In genomic region chr18:79925656-79925979, GRCh38 we compare ENCODE assay signal across 23 cellular contexts. TPM values are rescaled to one million over a fixed set of nuclear protein-coding genes. Genes with fewer than 3 reads are reported as not detected.
DNase-seq lines count a peak whose midpoint lies in the region; ATAC-seq and TF ChIP-seq lines count a peak whose summit lies in the region.
"Had no signal": no experiment of that assay in that cellular context is flagged by ENCODE, and none has a peak within 500 bp of the region (broad histone marks: within the 10 kb centered on the region; RNA-seq: fewer than 3 reads in every experiment).

No MANE protein-coding gene starts in this region.

- TF ChIP-seq CTCF in IMR-90 (conservative IDR thresholded peaks at IDR 0.05; ENCODE audit: low read depth, low read length): no peak
- no peak for TF ChIP-seq CTCF in brain (conservative IDR thresholded peaks at IDR 0.05)
- no peak for TF ChIP-seq CTCF in progenitor cell of endocrine pancreas (IDR thresholded peaks at IDR 0.05; ENCODE audit: unreplicated experiment)
- TF ChIP-seq CTCF in SK-N-SH (IDR thresholded peaks at IDR 0.05): no peak

- H2BK15ac ChIP-seq in IMR-90 (ENCODE audit: low read depth, low read length): no peak overlapping the region
- H2BK15ac ChIP-seq in mesenchymal stem cell (ENCODE audit: low read depth, poor library complexity, severe bottlenecking): no peak overlapping the region

- H4K8ac ChIP-seq in IMR-90 (ENCODE audit: low read depth in 2 of 2, low read length in 2 of 2): no peak overlapping the region
- peak overlapping the region; percentile 69 for H4K8ac ChIP-seq in mesenchymal stem cell (ENCODE audit: low read length)

- TF ChIP-seq POLR2A in IMR-90 (IDR thresholded peaks at IDR 0.05; ENCODE audit: low read depth, low read length): no peak

- H4K5ac ChIP-seq in IMR-90 (ENCODE audit: low read depth, low read length): no peak overlapping the region

- H3K9me3 ChIP-seq in IMR-90 (ENCODE audit: control insufficient read depth, insufficient read depth, low read length): peaks cover 12% of the 10 kb centered on the region
- peaks cover 32% of the 10 kb centered on the region for H3K9me3 ChIP-seq in mesenchymal stem cell (ENCODE audit: control insufficient read depth, low read length)
- peaks cover 15% of the 10 kb centered on the region for H3K9me3 ChIP-seq in SK-N-SH

- H2BK120ac ChIP-seq in IMR-90 (ENCODE audit: low read depth, low read length): no peak overlapping the region
- H2BK120ac ChIP-seq in mesenchymal stem cell (ENCODE audit: low read depth, low read length): no peak overlapping the region

- in situ Hi-C loops in IMR-90 (cut with MboI; ENCODE audit: low sequenced_read_pairs): no loop called here

- H3K4me1 ChIP-seq in IMR-90 (ENCODE audit: control insufficient read depth, insufficient read depth, low read length) (no peaks in the 10 kb centered on the region), mesenchymal stem cell (ENCODE audit: control insufficient read depth, insufficient read depth, low read depth, low read length) (peaks cover 1% of the 10 kb centered on the region), SK-N-SH (ENCODE audit: control insufficient read depth in 1 of 2, insufficient read depth in 2 of 2, low read depth in 1 of 2, low read length in 1 of 2) (no peaks in the 10 kb centered on the region)

- no peak overlapping the region for H2BK5ac ChIP-seq in IMR-90 (ENCODE audit: low read depth, low read length, poor library complexity, severe bottlenecking)
- no peak overlapping the region for H2BK5ac ChIP-seq in mesenchymal stem cell (ENCODE audit: low read depth, low read length, poor library complexity, severe bottlenecking)

- dilution Hi-C loops in IMR-90 (cut with HindIII; ENCODE audit: low sequenced_read_pairs, unreplicated experiment): no loop called here

- ATAC-seq in IMR-90 (ENCODE audit: low read depth) (no peak), HG02885 (IDR thresholded peaks at IDR 0.05; ENCODE audit: poor library complexity, unreplicated experiment) (no peak), GM18909 (IDR thresholded peaks at IDR 0.05; ENCODE audit: poor library complexity, unreplicated experiment) (no peak)
- ATAC-seq: effector memory CD8-positive, alpha-beta T cell had no signal

- CTCF ChIA-PET in IMR-90 (lab: Yijun Ruan, JAX): no interaction called here
- CTCF ChIA-PET in SK-N-SH (lab: Yijun Ruan, JAX): no interaction called here

- H2BK20ac ChIP-seq in IMR-90 (ENCODE audit: low read depth, low read length): no peak overlapping the region

- no TSS peak for BruUV-seq in IMR-90 (replicated peaks; lab: Mats Ljungman, UMichigan)

- DNase-seq in IMR-90 (no peak), mesenchymal stem cell (no peak), progenitor cell of endocrine pancreas (ENCODE audit: low spot score, unreplicated experiment) (no peak), SK-N-SH (no peak), NCI-H82 (lab: John Stamatoyannopoulos, UW) (no peak)
- DNase-seq: activated CD4-positive, alpha-beta T cell treated with anti-CD3 and anti-CD28 coated beads, Interleukin-2, amount 50 U/mL, for 4 hours; cortex of kidney; DMS153; effector memory CD8-positive, alpha-beta T cell; foreskin fibroblast; left cardiac atrium; NCI-H1048; NCI-H526 treated with DMSO at 0.1 percent for 48 hours; SHP77 treated with DMSO at 0.1 percent for 48 hours; stimulated activated CD4-positive, alpha-beta T cell treated with anti-CD3 and anti-CD28 coated beads, Interleukin-2, amount 100 ng/mL, for 48 hours had no signal

- H3K27ac Mint-ChIP-seq in brain: peak overlapping the region; percentile 23 to 94 (median 88)
- peak overlapping the region; percentile 53 for H3K27ac Mint-ChIP-seq in progenitor cell of endocrine pancreas
- H3K27ac Mint-ChIP-seq: activated B cell treated with CpG ODN at 0.5 μM for 24 hours, H9, IgD-negative memory B cell, memory B cell had no signal

- intact Hi-C loops in IMR-90 (cut with micrococcal nuclease): no loop called here

- H2BK12ac ChIP-seq in mesenchymal stem cell (ENCODE audit: low read length in 2 of 2): no peak overlapping the region

- no peaks in the 10 kb centered on the region for H3K27me3 Mint-ChIP-seq in brain
- H3K27me3 Mint-ChIP-seq in progenitor cell of endocrine pancreas: no peaks in the 10 kb centered on the region
- H3K27me3 Mint-ChIP-seq: activated B cell treated with CpG ODN at 0.5 μM for 24 hours; effector memory CD8-positive, alpha-beta T cell; IgD-negative memory B cell; memory B cell had no signal

- peaks cover 44% of the 10 kb centered on the region for H3K4me1 Mint-ChIP-seq in brain
- H3K4me1 Mint-ChIP-seq in progenitor cell of endocrine pancreas (ENCODE audit: low read depth): no peaks in the 10 kb centered on the region
- H3K4me1 Mint-ChIP-seq: activated B cell treated with CpG ODN at 0.5 μM for 24 hours had no signal

- H3K4me2 ChIP-seq in IMR-90 (ENCODE audit: low read depth, low read length) (no peak overlapping the region), mesenchymal stem cell (ENCODE audit: low read length, poor library complexity, severe bottlenecking) (no peak overlapping the region), SK-N-SH (no peak overlapping the region)

- H3K14ac ChIP-seq in IMR-90 (replicated peaks; ENCODE audit: low read depth, low read length) (no peak overlapping the region), mesenchymal stem cell (ENCODE audit: low read length in 2 of 2) (no peak overlapping the region)

- H3K36me3 Mint-ChIP-seq in brain (peaks cover 90% of the 10 kb centered on the region), progenitor cell of endocrine pancreas (ENCODE audit: insufficient read depth) (peaks cover 37% of the 10 kb centered on the region)

- H3K9me3 Mint-ChIP-seq in brain (peaks cover 26 to 80% (median 39%) of the 10 kb centered on the region in 5 experiments), progenitor cell of endocrine pancreas (ENCODE audit: low read depth) (peaks cover 17% of the 10 kb centered on the region)

- H3K23ac ChIP-seq in IMR-90 (ENCODE audit: low read depth, low read length) (no peak overlapping the region), mesenchymal stem cell (ENCODE audit: low read length in 2 of 2) (no peak overlapping the region)

- H3K27me3 ChIP-seq in IMR-90 (ENCODE audit: control insufficient read depth, insufficient read depth, low read length): no peaks in the 10 kb centered on the region
- H3K27me3 ChIP-seq in mesenchymal stem cell (ENCODE audit: control insufficient read depth in 1 of 2, insufficient read depth in 1 of 2, low read length in 2 of 2): no peaks in the 10 kb centered on the region
- H3K27me3 ChIP-seq in SK-N-SH (ENCODE audit: insufficient read depth): no peaks in the 10 kb centered on the region
- H3K27me3 ChIP-seq: spleen had no signal

- H4K20me1 ChIP-seq in IMR-90 (ENCODE audit: insufficient read depth, low read length) (peaks cover 9% of the 10 kb centered on the region), SK-N-SH (ENCODE audit: insufficient read depth) (no peaks in the 10 kb centered on the region)

- peaks cover 20% of the 10 kb centered on the region; the same call in 1 of the 2 replicates for H3K79me2 ChIP-seq in SK-N-SH (ENCODE audit: insufficient read depth)

- H3K4me3 ChIP-seq in IMR-90 (ENCODE audit: insufficient read depth, low read depth, low read length) (no peak overlapping the region), mesenchymal stem cell (ENCODE audit: insufficient read depth in 1 of 2, low read depth in 1 of 2, low read length in 2 of 2) (no peak overlapping the region), SK-N-SH (ENCODE audit: low read depth in 2 of 2, low read length in 1 of 2) (no peak overlapping the region)
- H3K4me3 ChIP-seq: spleen had no signal

- no peak overlapping the region for H3K4ac ChIP-seq in IMR-90 (ENCODE audit: low read depth, low read length)
- H3K4ac ChIP-seq in mesenchymal stem cell (ENCODE audit: low read depth in 1 of 2, low read length in 2 of 2): no peak overlapping the region

- H3K18ac ChIP-seq in IMR-90 (ENCODE audit: low read depth, low read length): no peak overlapping the region
- no peak overlapping the region for H3K18ac ChIP-seq in mesenchymal stem cell (ENCODE audit: low read depth in 1 of 2, low read length in 2 of 2)

- H3K79me1 ChIP-seq in IMR-90 (ENCODE audit: low read depth in 1 of 2, low read length in 2 of 2) (peaks cover 16 to 43% of the 10 kb centered on the region in 2 experiments; a peak in 3 of 4 replicates), mesenchymal stem cell (replicated peaks; ENCODE audit: low read length, poor library complexity, severe bottlenecking) (peaks cover 45% of the 10 kb centered on the region)

- H2AK9ac ChIP-seq in IMR-90 (replicated peaks; ENCODE audit: low read depth, low read length, poor library complexity): peak overlapping the region; percentile 15

- H3K9me1 ChIP-seq in IMR-90 (ENCODE audit: insufficient read depth, low read length): no peaks in the 10 kb centered on the region

- WGBS in IMR-90 (ENCODE audit: extremely low coverage in 2 of 2, insufficient read length in 1 of 2), 2 experiments: 80% methylated on average over 4 of the region's 6 CpGs; no CpG with 5 or more reads in 1 of the 2 experiments
- 90% methylated on average over 6 of the region's 6 CpGs for WGBS in mesenchymal stem cell
- WGBS in SK-N-SH (ENCODE audit: low lambda C conversion rate): 90% methylated on average over 6 of the region's 6 CpGs

- TF ChIP-seq RAD21 in IMR-90 (IDR thresholded peaks at IDR 0.05; ENCODE audit: low read length): no peak
- no peak for TF ChIP-seq RAD21 in SK-N-SH (IDR thresholded peaks at IDR 0.05; ENCODE audit: low read length)

- TF ChIP-seq EP300 in SK-N-SH (IDR thresholded peaks at IDR 0.05; ENCODE audit: borderline replicate concordance in 1 of 2, low read depth in 1 of 2, low read length in 1 of 2): no peak

- H2AFZ ChIP-seq in IMR-90 (replicated peaks; ENCODE audit: low read length, poor library complexity) (no peak overlapping the region), mesenchymal stem cell (ENCODE audit: low read depth, low read length) (no peak overlapping the region), SK-N-SH (ENCODE audit: low read depth) (no peak overlapping the region)

- POLR2A ChIA-PET in IMR-90 (lab: Charles Lee; ENCODE audit: unreplicated experiment): no interaction called here
- POLR2A ChIA-PET in SK-N-SH (lab: Yijun Ruan, JAX): no interaction called here

- H3K9me2 ChIP-seq in SK-N-SH: no peaks in the 10 kb centered on the region

- H4K91ac ChIP-seq in IMR-90 (ENCODE audit: insufficient read depth, low read depth, low read length) (no peak overlapping the region), mesenchymal stem cell (ENCODE audit: low read length) (no peak overlapping the region)

- H3K36me3 ChIP-seq in IMR-90 (ENCODE audit: control insufficient read depth, insufficient read depth, low read length): peaks cover 39% of the 10 kb centered on the region
- H3K36me3 ChIP-seq in mesenchymal stem cell (ENCODE audit: control insufficient read depth in 1 of 2, insufficient read depth in 2 of 2, low read depth in 1 of 2, low read length in 2 of 2): peaks cover 47 to 60% of the 10 kb centered on the region in 2 experiments
- peaks cover 3 to 15% of the 10 kb centered on the region in 2 experiments for H3K36me3 ChIP-seq in SK-N-SH (replicated peaks in 1 of 2; ENCODE audit: control insufficient read depth in 1 of 2, insufficient read depth in 2 of 2, low read length in 1 of 2)

- H2AK5ac ChIP-seq in IMR-90 (ENCODE audit: low read depth, low read length) (no peak overlapping the region), mesenchymal stem cell (ENCODE audit: low read length, severe bottlenecking) (no peak overlapping the region)

- peaks cover 10% of the 10 kb centered on the region for H3F3A ChIP-seq in SK-N-SH (replicated peaks; ENCODE audit: insufficient read depth)

- H3K56ac ChIP-seq in IMR-90 (ENCODE audit: extremely low read depth, insufficient read depth, low read length): no peak overlapping the region

- H3K9ac ChIP-seq in IMR-90 (ENCODE audit: low read depth, low read length): no peak overlapping the region
- no peak overlapping the region for H3K9ac ChIP-seq in mesenchymal stem cell (ENCODE audit: low read length)
- H3K9ac ChIP-seq in SK-N-SH: no peak overlapping the region

- H3K4me3 Mint-ChIP-seq in brain: peak overlapping the region; percentile 1 to 78 (median 59)
- H3K4me3 Mint-ChIP-seq in progenitor cell of endocrine pancreas (ENCODE audit: low read depth): no peak overlapping the region
- H3K4me3 Mint-ChIP-seq: activated B cell treated with CpG ODN at 0.5 μM for 24 hours; effector memory CD8-positive, alpha-beta T cell; H9; IgD-negative memory B cell; memory B cell had no signal

- H3K27ac ChIP-seq in IMR-90 (ENCODE audit: insufficient read depth, low read length) (no peak overlapping the region), mesenchymal stem cell (ENCODE audit: low read length, poor library complexity, severe bottlenecking) (no peak overlapping the region), SK-N-SH (ENCODE audit: low read depth in 2 of 2, low read length in 1 of 2) (no peak overlapping the region)
- H3K27ac ChIP-seq: spleen had no signal

RNA-seq across cellular contexts. Expression of gene SLC66A2, which starts 25.8 kb away (rescaled TPM):
- total RNA-seq in IMR-90 (2012; rRNA removed): 16.9 and 17.6 TPM in 2 replicates
- polyA plus RNA-seq in IMR-90 (2012; rRNA removed): 23.5 and 29.6 TPM in 2 replicates
- polyA plus RNA-seq in IMR-90 (2012; cell fraction: cytosol; rRNA removed): 25.1 and 42.3 TPM in 2 replicates
- polyA plus RNA-seq in IMR-90 (2012; cell fraction: nucleus; rRNA removed; ENCODE audit: low replicate concordance): 24.9 and 57.8 TPM in 2 replicates
- 45.1 TPM for polyA plus RNA-seq in brain (ENCODE audit: insufficient read depth, low read depth, low replicate concordance)
- 16.2 TPM for polyA plus RNA-seq in mesenchymal stem cell (2013, experiment 1 of 2)
- polyA plus RNA-seq in mesenchymal stem cell (2013, experiment 2 of 2): 16.1 TPM
- 31.0 and 31.6 TPM in 2 replicates for total RNA-seq in progenitor cell of endocrine pancreas
- polyA plus RNA-seq in SK-N-SH (2012; rRNA removed): 14.5 and 14.9 TPM in 2 replicates
- 6.8 and 12.3 TPM in 2 replicates for polyA plus RNA-seq in SK-N-SH (2012; cell fraction: cytosol; rRNA removed)
- 16.8 and 17.5 TPM in 2 replicates for polyA plus RNA-seq in SK-N-SH (2012; cell fraction: nucleus; rRNA removed)

RNA-seq across cellular contexts. Expression of gene HSBP1L1, which starts 38.8 kb away (rescaled TPM):
- total RNA-seq in IMR-90 (2012; rRNA removed): 7.8 and 8.6 TPM in 2 replicates
- 14.9 and 18.0 TPM in 2 replicates for polyA plus RNA-seq in IMR-90 (2012; rRNA removed)
- polyA plus RNA-seq in IMR-90 (2012; cell fraction: cytosol; rRNA removed): 18.1 and 26.9 TPM in 2 replicates
- polyA plus RNA-seq in IMR-90 (2012; cell fraction: nucleus; rRNA removed; ENCODE audit: low replicate concordance): 22.4 and 64.4 TPM in 2 replicates
- polyA plus RNA-seq in brain (ENCODE audit: insufficient read depth, low read depth, low replicate concordance): 3.3 TPM
- polyA plus RNA-seq in mesenchymal stem cell (2013, experiment 1 of 2): 34.5 TPM
- polyA plus RNA-seq in mesenchymal stem cell (2013, experiment 2 of 2): 31.5 TPM
- 7.0 and 8.0 TPM in 2 replicates for total RNA-seq in progenitor cell of endocrine pancreas
- 7.4 and 8.4 TPM in 2 replicates for polyA plus RNA-seq in SK-N-SH (2012; rRNA removed)
- 7.3 and 7.6 TPM in 2 replicates for polyA plus RNA-seq in SK-N-SH (2012; cell fraction: cytosol; rRNA removed)
- 14.9 and 16.5 TPM in 2 replicates for polyA plus RNA-seq in SK-N-SH (2012; cell fraction: nucleus; rRNA removed)
- total RNA-seq: H9 had no signal
